Comparison of ENCODE assay signal across 11 cellular contexts in the genomic region with DNA sequence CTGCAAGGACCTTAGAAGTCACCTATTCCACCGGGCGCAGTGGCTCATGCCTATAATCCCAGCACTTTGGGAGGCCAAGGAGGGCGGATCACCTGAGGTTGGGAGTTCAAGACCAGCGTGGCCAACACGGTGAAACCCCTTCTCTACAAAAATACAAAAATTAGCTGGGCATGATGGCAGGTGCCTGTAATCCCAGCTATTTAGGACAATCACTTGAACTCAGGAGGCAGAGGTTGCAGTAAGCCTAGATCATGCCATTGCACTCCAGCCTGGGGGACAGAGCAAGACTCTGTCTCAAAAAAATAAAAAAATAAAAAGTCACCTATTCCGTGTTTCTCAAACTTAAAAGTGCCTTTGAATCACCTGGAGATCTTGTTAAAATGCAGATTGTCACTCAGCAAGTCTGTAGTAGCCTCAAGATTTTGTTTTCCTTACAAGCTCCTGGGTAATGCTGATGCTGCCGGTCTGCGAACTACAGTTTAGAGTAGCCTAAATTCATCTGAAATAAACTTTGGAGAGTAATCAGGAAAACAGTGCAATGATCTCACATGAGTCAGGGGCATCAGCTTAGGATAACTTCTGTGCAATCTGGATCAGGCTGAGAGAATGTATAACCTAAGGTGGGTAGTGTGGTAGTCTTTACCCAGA. TPM values are rescaled to one million over a fixed set of nuclear protein-coding genes. Genes with fewer than 3 reads are reported as not detected.
DNase-seq lines count a peak whose midpoint lies in the region; ATAC-seq and TF ChIP-seq lines count a peak whose summit lies in the region.
"Not testable (repeated sequence)": the region's sequence is repeated elsewhere in the genome, so short reads cannot be mapped to it uniquely, and the experiment has no call there.
"Had no signal": no experiment of that assay in that cellular context is flagged by ENCODE, and none has a peak within 500 bp of the region (broad histone marks: within the 10 kb centered on the region; RNA-seq: fewer than 3 reads in every experiment).

No MANE protein-coding gene starts in this region.

- not testable (repeated sequence) for H3K27ac ChIP-seq in GM23338 (ENCODE audit: low read depth)
- peak overlapping the region; percentile 77 to 88 (median 79) for H3K27ac ChIP-seq in thyroid gland

- TF ChIP-seq CTCF in GM23338 (conservative IDR thresholded peaks at IDR 0.05; ENCODE audit: low read depth in 2 of 2); chondrocyte (IDR thresholded peaks at IDR 0.05); nephron progenitor cell (IDR thresholded peaks at IDR 0.05); thyroid gland (IDR thresholded peaks at IDR 0.05): not testable (repeated sequence)

- not testable (repeated sequence) for H3K79me2 ChIP-seq in GM23338 (replicated peaks; ENCODE audit: insufficient read depth)

- peaks cover 14% of the 10 kb centered on the region for H3K9me3 Mint-ChIP-seq in GM23338
- not testable (repeated sequence) for H3K9me3 Mint-ChIP-seq in activated CD8-positive, alpha-beta T cell treated with anti-CD3 and anti-CD28 coated beads, Interleukin-2, amount 10 ng/mL, durations not matched to agents 7 days and 5 days (ENCODE audit: insufficient read depth); activated T-helper 2 cell treated with anti-CD3 and anti-CD28 coated beads, Interferon-gamma antibody, Interleukin-2, Interleukin-4, amounts not matched to agents 10 μg/mL and 5 μg/mL and 100 μg/mL, durations not matched to agents 14 hours and 24 hours and 36 hours; chondrocyte (ENCODE audit: low read depth)
- H3K9me3 Mint-ChIP-seq in nephron progenitor cell, result peaks cover 14% of the 10 kb centered on the region

- ATAC-seq in GM23338; T-helper 17 cell; activated CD8-positive, alpha-beta T cell treated with anti-CD3 and anti-CD28 coated beads, Interleukin-2, amount 10 ng/mL, durations not matched to agents 7 days and 5 days: not testable (repeated sequence)

- CTCF ChIA-PET in activated CD8-positive, alpha-beta T cell treated with anti-CD3 and anti-CD28 coated beads, Interleukin-2, amount 10 ng/mL, durations not matched to agents 7 days and 5 days (lab: Charles Lee), result interaction anchor here (1.4 to 9.5 kb wide), 4 partner anchors 12 to 55 kb away, joined by 3 to 315 read pairs (median 108); a partner anchor contains a TSS

- intact Hi-C loops in activated T-helper 2 cell treated with anti-CD3 and anti-CD28 coated beads, Interferon-gamma antibody, Interleukin-2, Interleukin-4, amounts not matched to agents 10 μg/mL and 5 μg/mL and 100 μg/mL, durations not matched to agents 14 hours and 24 hours and 36 hours (cut with micrococcal nuclease); cardiac septum (cut with DNase I): not testable (repeated sequence)
- intact Hi-C loops in thyroid gland (cut with DNase I), result loop anchor here (5.0 kb wide), 1 partner anchor 48 kb away; no protein-coding TSS in a partner anchor

- H3F3A ChIP-seq in GM23338 (replicated peaks; ENCODE audit: low read depth), result not testable (repeated sequence)

- H3K36me3 ChIP-seq in GM23338 (ENCODE audit: insufficient read depth), result peaks cover 24% of the 10 kb centered on the region; the same call in 1 of the 2 replicates
- not testable (repeated sequence) for H3K36me3 ChIP-seq in thyroid gland

- H3K36me3 Mint-ChIP-seq in GM23338 (ENCODE audit: low read depth) (peaks cover 46% of the 10 kb centered on the region), chondrocyte (ENCODE audit: low read depth) (peaks cover 16% of the 10 kb centered on the region), nephron progenitor cell (ENCODE audit: low read depth) (peaks cover 32% of the 10 kb centered on the region)
- not testable (repeated sequence) for H3K36me3 Mint-ChIP-seq in T-helper 17 cell (ENCODE audit: low read depth)
- peaks cover 37% of the 10 kb centered on the region for H3K36me3 Mint-ChIP-seq in activated CD8-positive, alpha-beta T cell treated with anti-CD3 and anti-CD28 coated beads, Interleukin-2, amount 10 ng/mL, durations not matched to agents 7 days and 5 days (ENCODE audit: low read depth)
- H3K36me3 Mint-ChIP-seq in activated T-helper 2 cell treated with anti-CD3 and anti-CD28 coated beads, Interferon-gamma antibody, Interleukin-2, Interleukin-4, amounts not matched to agents 10 μg/mL and 5 μg/mL and 100 μg/mL, durations not matched to agents 14 hours and 24 hours and 36 hours (ENCODE audit: low read depth), result peaks cover 40% of the 10 kb centered on the region

- DNase-seq in GM23338 (ENCODE audit: low spot score); T-helper 17 cell; activated CD8-positive, alpha-beta T cell treated with anti-CD3 and anti-CD28 coated beads, Interleukin-2, amount 10 ng/mL, durations not matched to agents 7 days and 5 days; activated T-helper 2 cell treated with anti-CD3 and anti-CD28 coated beads, Interferon-gamma antibody, Interleukin-2, Interleukin-4, amounts not matched to agents 10 μg/mL and 5 μg/mL and 100 μg/mL, durations not matched to agents 14 hours and 24 hours and 36 hours (ENCODE audit: low spot score); chondrocyte (ENCODE audit: low spot score); nephron progenitor cell; thyroid gland: not testable (repeated sequence)
- DNase-seq in cardiac septum (ENCODE audit: low spot score), result peak; percentile 17

- H3K27me3 ChIP-seq in GM23338 (ENCODE audit: insufficient read depth); thyroid gland: not testable (repeated sequence)

- not testable (repeated sequence) for H3K27me3 Mint-ChIP-seq in GM23338 (ENCODE audit: insufficient read depth, low read depth, poor library complexity); T-helper 17 cell; activated CD8-positive, alpha-beta T cell treated with anti-CD3 and anti-CD28 coated beads, Interleukin-2, amount 10 ng/mL, durations not matched to agents 7 days and 5 days (ENCODE audit: low read depth); activated T-helper 2 cell treated with anti-CD3 and anti-CD28 coated beads, Interferon-gamma antibody, Interleukin-2, Interleukin-4, amounts not matched to agents 10 μg/mL and 5 μg/mL and 100 μg/mL, durations not matched to agents 14 hours and 24 hours and 36 hours (ENCODE audit: low read depth); chondrocyte (ENCODE audit: low read depth); nephron progenitor cell (ENCODE audit: low read depth, poor library complexity)

- not testable (repeated sequence) for H4K20me1 ChIP-seq in GM23338 (replicated peaks; ENCODE audit: insufficient read depth)

- H3K4me1 Mint-ChIP-seq in GM23338, T-helper 17 cell: not testable (repeated sequence)
- H3K4me1 Mint-ChIP-seq in activated CD8-positive, alpha-beta T cell treated with anti-CD3 and anti-CD28 coated beads, Interleukin-2, amount 10 ng/mL, durations not matched to agents 7 days and 5 days (ENCODE audit: low read depth), result peaks cover 41% of the 10 kb centered on the region
- peaks cover 16% of the 10 kb centered on the region for H3K4me1 Mint-ChIP-seq in activated T-helper 2 cell treated with anti-CD3 and anti-CD28 coated beads, Interferon-gamma antibody, Interleukin-2, Interleukin-4, amounts not matched to agents 10 μg/mL and 5 μg/mL and 100 μg/mL, durations not matched to agents 14 hours and 24 hours and 36 hours (ENCODE audit: low read depth)
- peaks cover 12% of the 10 kb centered on the region for H3K4me1 Mint-ChIP-seq in chondrocyte (ENCODE audit: low read depth)
- H3K4me1 Mint-ChIP-seq in nephron progenitor cell, result peaks cover 11% of the 10 kb centered on the region

- 78 to 82% methylated on average over 8 of the region's 8 CpGs for WGBS in thyroid gland, 2 donors

- H3K27ac Mint-ChIP-seq in GM23338 (peak overlapping the region; percentile 21; the same call in 1 of the 2 replicates), T-helper 17 cell (peak overlapping the region; percentile 34), chondrocyte (ENCODE audit: unreplicated experiment) (peak overlapping the region; percentile 19), nephron progenitor cell (peak overlapping the region; percentile 88)
- H3K27ac Mint-ChIP-seq in activated CD8-positive, alpha-beta T cell treated with anti-CD3 and anti-CD28 coated beads, Interleukin-2, amount 10 ng/mL, durations not matched to agents 7 days and 5 days, result peak overlapping the region; percentile 40
- peak overlapping the region; percentile 29 for H3K27ac Mint-ChIP-seq in activated T-helper 2 cell treated with anti-CD3 and anti-CD28 coated beads, Interferon-gamma antibody, Interleukin-2, Interleukin-4, amounts not matched to agents 10 μg/mL and 5 μg/mL and 100 μg/mL, durations not matched to agents 14 hours and 24 hours and 36 hours

- H3K9me3 ChIP-seq in T-helper 17 cell (ENCODE audit: control insufficient read depth, low read length, poor library complexity, severe bottlenecking); thyroid gland: not testable (repeated sequence)

- not testable (repeated sequence) for H3K4me1 ChIP-seq in GM23338 (ENCODE audit: insufficient read depth)
- H3K4me1 ChIP-seq in thyroid gland, result peaks cover 15 to 28% of the 10 kb centered on the region in 2 donors

- H3K4me2 ChIP-seq in GM23338, result not testable (repeated sequence)

- POLR2A ChIA-PET in activated CD8-positive, alpha-beta T cell treated with anti-CD3 and anti-CD28 coated beads, Interleukin-2, amount 10 ng/mL, durations not matched to agents 7 days and 5 days (lab: Charles Lee), result interaction anchor here (1.2 to 6.7 kb wide), 4 partner anchors 9 to 55 kb away, joined by 3 to 89 read pairs (median 7); a partner anchor contains a TSS

- H3K4me3 ChIP-seq in GM23338; thyroid gland (replicated peaks in 1 of 3): not testable (repeated sequence)

- H2AFZ ChIP-seq in GM23338, result not testable (repeated sequence)

- TF ChIP-seq POLR2A in thyroid gland (IDR thresholded peaks at IDR 0.05), result not testable (repeated sequence)

- H3K4me3 Mint-ChIP-seq in GM23338; T-helper 17 cell; activated CD8-positive, alpha-beta T cell treated with anti-CD3 and anti-CD28 coated beads, Interleukin-2, amount 10 ng/mL, durations not matched to agents 7 days and 5 days; activated T-helper 2 cell treated with anti-CD3 and anti-CD28 coated beads, Interferon-gamma antibody, Interleukin-2, Interleukin-4, amounts not matched to agents 10 μg/mL and 5 μg/mL and 100 μg/mL, durations not matched to agents 14 hours and 24 hours and 36 hours (ENCODE audit: low read depth); chondrocyte (ENCODE audit: unreplicated experiment); nephron progenitor cell: not testable (repeated sequence)

- H3K9me2 ChIP-seq in GM23338 (ENCODE audit: insufficient read depth), result not testable (repeated sequence)

RNA-seq across cellular contexts. Expression of a gene that starts 8.8 kb away (rescaled TPM):
- total RNA-seq in GM23338 (2014; rRNA removed; shearing (Covaris generic)), result 78.7 and 93.2 TPM in 2 replicates
- 18.6 and 19.0 TPM in 2 replicates for polyA plus RNA-seq in GM23338 (2016; fragmentation: Nextera tagmentation; extraction: Ambion mirVana)
- total RNA-seq in T-helper 17 cell (10 to 100 TPM; 75.5 to 86.1 TPM), chondrocyte (30.7 to 41.5 TPM (median 32.9 TPM) in 3 replicates), cardiac septum (54.1 TPM), thyroid gland (100 to 1,000 TPM in 3 of 4 donors, 10 to 100 TPM in 1; 90.6 to 155 (median 132) TPM)
- 100 to 1,000 TPM; 101 to 107 TPM for total RNA-seq in activated CD8-positive, alpha-beta T cell treated with anti-CD3 and anti-CD28 coated beads, Interleukin-2, amount 10 ng/mL, durations not matched to agents 7 days and 5 days
- 67.2 and 77.3 TPM in 2 replicates for total RNA-seq in activated T-helper 2 cell treated with anti-CD3 and anti-CD28 coated beads, Interferon-gamma antibody, Interleukin-2, Interleukin-4, amounts not matched to agents 10 μg/mL and 5 μg/mL and 100 μg/mL, durations not matched to agents 14 hours and 24 hours and 36 hours

RNA-seq across cellular contexts. Expression of a gene that starts 9.0 kb away (rescaled TPM):
- 2.2 and 5.2 TPM in 2 replicates for total RNA-seq in GM23338 (2014; rRNA removed; shearing (Covaris generic))
- 1.4 and 1.8 TPM in 2 replicates for polyA plus RNA-seq in GM23338 (2016; fragmentation: Nextera tagmentation; extraction: Ambion mirVana)
- total RNA-seq in T-helper 17 cell (1 to 10 TPM; 2.2 to 3.2 TPM), chondrocyte (1.2 to 1.6 TPM (median 1.3 TPM) in 3 replicates), cardiac septum (2.4 TPM), thyroid gland (10 to 100 TPM in 2 of 4 donors, 1 to 10 TPM in 2; 2.1 to 11.7 (median 8.4) TPM)
- total RNA-seq in activated CD8-positive, alpha-beta T cell treated with anti-CD3 and anti-CD28 coated beads, Interleukin-2, amount 10 ng/mL, durations not matched to agents 7 days and 5 days, result 1 to 10 TPM; 2.8 to 3.4 TPM
- 1.6 and 1.8 TPM in 2 replicates for total RNA-seq in activated T-helper 2 cell treated with anti-CD3 and anti-CD28 coated beads, Interferon-gamma antibody, Interleukin-2, Interleukin-4, amounts not matched to agents 10 μg/mL and 5 μg/mL and 100 μg/mL, durations not matched to agents 14 hours and 24 hours and 36 hours

RNA-seq across cellular contexts. Expression of a gene that starts 11.6 kb away (rescaled TPM):
- total RNA-seq in GM23338 (2014; rRNA removed; shearing (Covaris generic)), result 103 and 112 TPM in 2 replicates
- 53.5 and 57.9 TPM in 2 replicates for polyA plus RNA-seq in GM23338 (2016; fragmentation: Nextera tagmentation; extraction: Ambion mirVana)
- total RNA-seq in T-helper 17 cell (10 to 100 TPM; 14.2 to 15.5 TPM), chondrocyte (18.7 to 126 TPM (median 118 TPM) in 3 replicates), cardiac septum (2.2 TPM), thyroid gland (10 to 100 TPM; 29.8 to 47.4 (median 39.3) TPM)
- 10 to 100 TPM; 49.6 to 54.9 TPM for total RNA-seq in activated CD8-positive, alpha-beta T cell treated with anti-CD3 and anti-CD28 coated beads, Interleukin-2, amount 10 ng/mL, durations not matched to agents 7 days and 5 days
- 62.7 and 62.8 TPM in 2 replicates for total RNA-seq in activated T-helper 2 cell treated with anti-CD3 and anti-CD28 coated beads, Interferon-gamma antibody, Interleukin-2, Interleukin-4, amounts not matched to agents 10 μg/mL and 5 μg/mL and 100 μg/mL, durations not matched to agents 14 hours and 24 hours and 36 hours

RNA-seq across cellular contexts. Expression of a gene that starts 24.7 kb away (rescaled TPM):
- not detected in 2 replicates for total RNA-seq in GM23338 (2014; rRNA removed; shearing (Covaris generic))
- polyA plus RNA-seq in GM23338 (2016; fragmentation: Nextera tagmentation; extraction: Ambion mirVana), result 0.53 and 0.57 TPM in 2 replicates
- total RNA-seq in T-helper 17 cell, result 1 to 10 TPM; 1.4 to 1.9 TPM
- total RNA-seq in activated CD8-positive, alpha-beta T cell treated with anti-CD3 and anti-CD28 coated beads, Interleukin-2, amount 10 ng/mL, durations not matched to agents 7 days and 5 days, result 1 to 10 TPM; 1.4 to 2.1 TPM
- 1.0 and 1.2 TPM in 2 replicates for total RNA-seq in activated T-helper 2 cell treated with anti-CD3 and anti-CD28 coated beads, Interferon-gamma antibody, Interleukin-2, Interleukin-4, amounts not matched to agents 10 μg/mL and 5 μg/mL and 100 μg/mL, durations not matched to agents 14 hours and 24 hours and 36 hours
- 0.27 TPM in 1 of 3 replicates, not detected in the others for total RNA-seq in chondrocyte
- 112 TPM for total RNA-seq in cardiac septum
- total RNA-seq in thyroid gland, result 1 to 10 TPM in 2 of 4 donors, under 1 TPM in 1, not detected in 1; 0.63 to 3.5 (median 2.7) TPM
- total RNA-seq: Daoy, H7 had no signal
- polyA plus RNA-seq: AG04450 had no signal

RNA-seq across cellular contexts. Expression of a gene that starts 30.3 kb away (rescaled TPM):
- total RNA-seq in GM23338 (2014; rRNA removed; shearing (Covaris generic)), result 53.9 and 61.1 TPM in 2 replicates
- polyA plus RNA-seq in GM23338 (2016; fragmentation: Nextera tagmentation; extraction: Ambion mirVana), result 215 and 220 TPM in 2 replicates
- total RNA-seq in T-helper 17 cell (100 to 1,000 TPM; 235 to 257 TPM), chondrocyte (59.2 to 76.1 TPM (median 64.9 TPM) in 3 replicates), cardiac septum (61.3 TPM), thyroid gland (100 to 1,000 TPM; 117 to 193 (median 186) TPM)
- 100 to 1,000 TPM; 516 to 530 TPM for total RNA-seq in activated CD8-positive, alpha-beta T cell treated with anti-CD3 and anti-CD28 coated beads, Interleukin-2, amount 10 ng/mL, durations not matched to agents 7 days and 5 days
- 340 and 342 TPM in 2 replicates for total RNA-seq in activated T-helper 2 cell treated with anti-CD3 and anti-CD28 coated beads, Interferon-gamma antibody, Interleukin-2, Interleukin-4, amounts not matched to agents 10 μg/mL and 5 μg/mL and 100 μg/mL, durations not matched to agents 14 hours and 24 hours and 36 hours

Comparison
In these comparisons a context has a peak if more than half of its experiments do, and no peak if none do; other contexts are left out.
1. H3K27ac Mint-ChIP-seq: peak in every context shown above with its lines; median percentile 88 in nephron progenitor cell; 40 in activated CD8-positive, alpha-beta T cell treated with anti-CD3 and anti-CD28 coated beads, Interleukin-2, amount 10 ng/mL, durations not matched to agents 7 days and 5 days; 34 in T-helper 17 cell; 29 in activated T-helper 2 cell treated with anti-CD3 and anti-CD28 coated beads, Interferon-gamma antibody, Interleukin-2, Interleukin-4, amounts not matched to agents 10 μg/mL and 5 μg/mL and 100 μg/mL, durations not matched to agents 14 hours and 24 hours and 36 hours; 21 in GM23338; 19 in chondrocyte.